Comparison of ENCODE assay signal across 9 cellular contexts in the genomic region with DNA sequence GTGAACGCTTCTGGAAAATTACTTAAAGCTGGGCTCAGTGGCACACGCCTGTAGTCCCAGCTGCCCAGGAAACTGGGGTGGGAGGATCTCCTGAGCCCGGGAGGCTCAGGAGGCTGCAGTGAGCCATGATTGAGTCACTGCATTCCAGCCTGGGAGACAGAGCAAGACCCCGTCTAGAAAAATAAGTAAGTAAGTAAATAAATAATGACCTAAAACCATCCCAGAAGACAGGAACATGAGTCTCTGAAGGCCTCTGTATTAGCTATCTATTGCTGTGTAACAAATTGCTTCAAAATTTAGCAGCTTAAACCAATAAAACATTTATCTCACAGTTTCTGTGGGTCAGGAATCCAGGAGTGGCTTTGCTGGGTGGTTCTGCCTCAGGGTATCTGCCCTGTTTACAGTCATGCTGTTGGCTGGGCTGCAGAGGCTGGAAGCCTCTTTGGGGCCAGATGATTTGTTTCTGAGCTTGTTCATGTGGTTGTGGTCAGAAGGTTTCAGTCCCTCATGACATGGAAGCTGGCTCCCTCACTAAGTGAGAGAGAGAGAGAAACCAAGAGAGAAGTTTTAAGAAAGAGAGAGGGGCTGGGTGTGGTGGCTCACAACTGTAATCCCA. TPM values are rescaled to one million over a fixed set of nuclear protein-coding genes. Genes with fewer than 3 reads are reported as not detected.
DNase-seq lines count a peak whose midpoint lies in the region; ATAC-seq and TF ChIP-seq lines count a peak whose summit lies in the region.
"Had no signal": no experiment of that assay in that cellular context is flagged by ENCODE, and none has a peak within 500 bp of the region (broad histone marks: within the 10 kb centered on the region; RNA-seq: fewer than 3 reads in every experiment).

No MANE protein-coding gene starts in this region.

- H2BK12ac ChIP-seq in mesenchymal stem cell (ENCODE audit: low read length in 2 of 2) = no peak overlapping the region

- H3K4me1 Mint-ChIP-seq in Caco-2 (ENCODE audit: low read depth, unreplicated experiment) = peaks cover 45% of the 10 kb centered on the region
- no peaks in the 10 kb centered on the region for H3K4me1 Mint-ChIP-seq in neural progenitor cell
- H3K4me1 Mint-ChIP-seq: nephron had no signal

- peak overlapping the region; percentile 69 for H3K27ac ChIP-seq in mesenchymal stem cell (ENCODE audit: low read length, poor library complexity, severe bottlenecking)
- no peak overlapping the region for H3K27ac ChIP-seq in neural progenitor cell

- no peaks in the 10 kb centered on the region for H4K20me1 ChIP-seq in neural progenitor cell (ENCODE audit: low read depth)

- no peak overlapping the region for H3K18ac ChIP-seq in mesenchymal stem cell (ENCODE audit: low read depth in 1 of 2, low read length in 2 of 2)

- H3K4me3 Mint-ChIP-seq in Caco-2 (ENCODE audit: unreplicated experiment) (peak overlapping the region; percentile 64), neural progenitor cell (no peak overlapping the region)
- H3K4me3 Mint-ChIP-seq: nephron had no signal

- no peaks in the 10 kb centered on the region for H3K79me1 ChIP-seq in mesenchymal stem cell (replicated peaks; ENCODE audit: low read length, poor library complexity, severe bottlenecking)

- no peak overlapping the region for H4K8ac ChIP-seq in mesenchymal stem cell (ENCODE audit: low read length)

- H3K9me3 Mint-ChIP-seq in Caco-2 (ENCODE audit: unreplicated experiment) = peaks cover 10% of the 10 kb centered on the region
- no peaks in the 10 kb centered on the region for H3K9me3 Mint-ChIP-seq in neural progenitor cell
- H3K9me3 Mint-ChIP-seq: nephron had no signal

- H3K27me3 ChIP-seq in Caco-2 (replicated peaks; ENCODE audit: control insufficient read depth, insufficient read depth, low read length) = no peaks in the 10 kb centered on the region
- H3K27me3 ChIP-seq in mesenchymal stem cell (ENCODE audit: control insufficient read depth in 1 of 2, insufficient read depth in 1 of 2, low read length in 2 of 2) = no peaks in the 10 kb centered on the region
- no peaks in the 10 kb centered on the region for H3K27me3 ChIP-seq in neural progenitor cell

- H2BK5ac ChIP-seq in mesenchymal stem cell (ENCODE audit: low read depth, low read length, poor library complexity, severe bottlenecking) = no peak overlapping the region

- H2AK5ac ChIP-seq in mesenchymal stem cell (ENCODE audit: low read length, severe bottlenecking) = no peak overlapping the region

- no peaks in the 10 kb centered on the region for H3K27me3 Mint-ChIP-seq in Caco-2 (ENCODE audit: insufficient read depth, unreplicated experiment)
- peaks cover 5% of the 10 kb centered on the region for H3K27me3 Mint-ChIP-seq in neural progenitor cell (ENCODE audit: insufficient read depth, low read depth)

- H2AFZ ChIP-seq in mesenchymal stem cell (ENCODE audit: low read depth, low read length) (no peak overlapping the region), neural progenitor cell (replicated peaks) (no peak overlapping the region)

- DNase-seq in Caco-2 (peak; percentile 67 to 82), mesenchymal stem cell (peak; percentile 92), neural progenitor cell (ENCODE audit: low spot score) (no peak), left colon (no peak), DMS79 treated with DMSO at 0.1 percent for 48 hours (lab: John Stamatoyannopoulos, UW) (no peak)
- peak; percentile 73 for DNase-seq in activated CD8-positive, alpha-beta memory T cell treated with anti-CD3 and anti-CD28 coated beads, Interleukin-2, amount 50 U/mL, for 48 hours

- no peaks in the 10 kb centered on the region for H3K36me3 ChIP-seq in Caco-2 (ENCODE audit: control insufficient read depth, insufficient read depth, low read length)
- H3K36me3 ChIP-seq in mesenchymal stem cell (ENCODE audit: control insufficient read depth in 1 of 2, insufficient read depth in 2 of 2, low read depth in 1 of 2, low read length in 2 of 2) = no peaks in the 10 kb centered on the region
- H3K36me3 ChIP-seq in neural progenitor cell = no peaks in the 10 kb centered on the region

- peak overlapping the region; percentile 6 for H2BK15ac ChIP-seq in mesenchymal stem cell (ENCODE audit: low read depth, poor library complexity, severe bottlenecking)

- H3K23ac ChIP-seq in mesenchymal stem cell (ENCODE audit: low read length in 2 of 2) = no peak overlapping the region

- peak; percentile 94 for ATAC-seq in GM19452 (IDR thresholded peaks at IDR 0.05; ENCODE audit: unreplicated experiment)
- ATAC-seq in HG03558 (IDR thresholded peaks at IDR 0.05; ENCODE audit: extremely low read depth, unreplicated experiment) = peak; percentile 78
- ATAC-seq in left colon = no peak

- H3K79me2 ChIP-seq in neural progenitor cell (ENCODE audit: low read depth) = no peaks in the 10 kb centered on the region

- H3K4me1 ChIP-seq in Caco-2 (peaks cover 49% of the 10 kb centered on the region), mesenchymal stem cell (ENCODE audit: control insufficient read depth, insufficient read depth, low read depth, low read length) (no peaks in the 10 kb centered on the region), neural progenitor cell (no peaks in the 10 kb centered on the region)

- no peak overlapping the region for H3K4ac ChIP-seq in mesenchymal stem cell (ENCODE audit: low read depth in 1 of 2, low read length in 2 of 2)

- TSS peak; percentile 42 for BruUV-seq in Caco-2 (replicated peaks; lab: Mats Ljungman, UMichigan)

- H3F3A ChIP-seq in neural progenitor cell (ENCODE audit: low read depth) = no peaks in the 10 kb centered on the region

- H3K14ac ChIP-seq in mesenchymal stem cell (ENCODE audit: low read length in 2 of 2) = no peak overlapping the region

- intact Hi-C loops in Caco-2 (cut with micrococcal nuclease; ENCODE audit: unreplicated experiment) = no loop called here
- intact Hi-C loops in left colon (cut with DNase I, micrococcal nuclease) = no loop called here

- H2BK120ac ChIP-seq in mesenchymal stem cell (ENCODE audit: low read depth, low read length) = no peak overlapping the region

- 14% methylated on average over 2 of the region's 4 CpGs for WGBS in mesenchymal stem cell

- no peak overlapping the region for H4K91ac ChIP-seq in mesenchymal stem cell (ENCODE audit: low read length)

- H3K9me3 ChIP-seq in Caco-2 = no peaks in the 10 kb centered on the region; the same call in 1 of the 2 replicates
- no peaks in the 10 kb centered on the region for H3K9me3 ChIP-seq in mesenchymal stem cell (ENCODE audit: control insufficient read depth, low read length)
- no peaks in the 10 kb centered on the region for H3K9me3 ChIP-seq in neural progenitor cell (ENCODE audit: low read depth)

- CTCF ChIA-PET in Caco-2 (lab: Charles Lee) = no interaction called here

- no peak overlapping the region for H3K4me3 ChIP-seq in Caco-2 (ENCODE audit: low read depth, low read length)
- H3K4me3 ChIP-seq in mesenchymal stem cell (ENCODE audit: insufficient read depth in 1 of 2, low read depth in 1 of 2, low read length in 2 of 2) = peak overlapping the region in 1 of 2 experiments; percentile 10
- no peak overlapping the region for H3K4me3 ChIP-seq in neural progenitor cell

- H3K36me3 Mint-ChIP-seq in Caco-2 (ENCODE audit: insufficient read depth, unreplicated experiment) = peaks cover 12% of the 10 kb centered on the region
- H3K36me3 Mint-ChIP-seq in neural progenitor cell = no peaks in the 10 kb centered on the region

- POLR2A ChIA-PET in Caco-2 (lab: Charles Lee) = interaction anchor here (1.2 to 4.6 kb wide), 3 partner anchors 13 to 94 kb away, joined by 4 to 81 read pairs (median 60); partner anchors contain the start of gene NCOA3

- TF ChIP-seq CTCF in Caco-2 (IDR thresholded peaks at IDR 0.05; ENCODE audit: insufficient read depth in 1 of 2, low read depth in 1 of 2, low read length in 1 of 2, severe bottlenecking in 1 of 2, unreplicated experiment in 1 of 2) = no peak
- no peak for TF ChIP-seq CTCF in neural progenitor cell (IDR thresholded peaks at IDR 0.05)

- H3K4me2 ChIP-seq in mesenchymal stem cell (ENCODE audit: low read length, poor library complexity, severe bottlenecking) (no peak overlapping the region), neural progenitor cell (no peak overlapping the region)

- H3K27ac Mint-ChIP-seq in Caco-2 (ENCODE audit: unreplicated experiment) (peak overlapping the region; percentile 94), neural progenitor cell (no peak overlapping the region)
- H3K27ac Mint-ChIP-seq: nephron had no signal

- H3K9ac ChIP-seq in mesenchymal stem cell (ENCODE audit: low read length) (peak overlapping the region; percentile 74), neural progenitor cell (no peak overlapping the region)

RNA-seq across cellular contexts. Expression of gene NCOA3, which starts 48.4 kb away (rescaled TPM):
- total RNA-seq in Caco-2 (2022) = 96.7 and 97.3 TPM in 2 replicates
- polyA plus RNA-seq in mesenchymal stem cell (2013, experiment 1 of 2) = 16.9 TPM
- polyA plus RNA-seq in mesenchymal stem cell (2013, experiment 2 of 2) = 16.3 TPM
- 45.6 and 64.5 TPM in 2 replicates for total RNA-seq in neural progenitor cell (ENCODE audit: low replicate concordance)
- total RNA-seq in left colon = 10 to 100 TPM; 22.9 to 23.6 TPM

Comparison
In these comparisons a context has a peak if more than half of its experiments do, and no peak if none do; other contexts are left out.
1. DNase-seq: peak in Caco-2 (2 of 2), activated CD8-positive, alpha-beta memory T cell treated with anti-CD3 and anti-CD28 coated beads, Interleukin-2, amount 50 U/mL, for 48 hours (single experiment) and mesenchymal stem cell (single experiment); none in neural progenitor cell (single experiment), left colon (0 of 2) and DMS79 treated with DMSO at 0.1 percent for 48 hours (single experiment).